ENCODE assay signal across 14 cellular contexts in the genomic region with DNA sequence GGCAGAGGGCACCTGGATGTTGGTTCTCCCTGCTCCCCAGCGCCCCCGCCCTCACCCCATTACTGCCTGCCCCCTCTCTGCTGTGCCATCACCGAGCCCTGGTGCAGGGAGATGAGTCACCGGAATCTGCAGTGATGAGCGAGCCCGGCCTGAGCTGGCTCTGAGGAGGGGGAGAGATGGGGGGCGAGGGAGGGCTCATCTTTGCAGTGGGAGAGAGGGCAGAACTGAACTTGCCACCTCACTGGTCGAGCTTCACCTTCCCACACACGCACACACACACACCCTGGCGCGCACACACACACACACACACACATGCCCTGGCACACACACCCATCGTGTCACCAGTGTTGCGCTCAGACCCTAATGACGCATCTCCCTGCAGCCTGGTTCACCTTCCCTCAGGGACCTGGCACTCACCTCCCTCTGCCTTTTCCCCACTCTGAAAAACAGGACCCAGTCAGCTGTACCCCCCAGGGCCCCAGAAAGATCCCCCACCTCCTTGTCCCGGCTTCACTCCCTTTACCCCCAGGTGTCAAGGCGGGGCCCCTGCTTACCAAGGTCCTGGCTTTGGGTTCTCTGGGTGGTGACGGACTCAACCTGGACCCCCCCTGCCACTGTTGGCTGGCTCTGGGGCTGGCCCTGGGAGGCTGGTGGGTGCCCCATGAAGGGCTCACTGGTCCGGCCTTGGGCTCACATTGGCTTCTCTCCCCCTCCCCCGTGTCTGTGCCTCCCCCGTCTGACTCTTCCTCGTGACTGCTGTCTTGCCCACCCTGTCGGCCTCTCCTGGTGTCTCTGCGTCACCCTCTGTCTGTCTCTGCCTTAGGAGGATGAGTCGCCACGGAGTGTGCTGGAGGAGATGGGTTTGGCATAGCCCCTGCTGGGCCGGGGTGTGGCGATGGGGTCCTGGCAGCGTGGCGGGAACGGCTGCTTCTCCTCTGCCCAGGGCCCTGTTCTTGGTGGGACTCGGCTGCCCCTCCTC. TPM values are rescaled to one million over a fixed set of nuclear protein-coding genes. Genes with fewer than 3 reads are reported as not detected.
A peak's percentile ranks its signal among the peaks of the same experiment; 100 is the strongest.
DNase-seq lines count a peak whose midpoint lies in the region; FAIRE-seq and TF ChIP-seq lines count a peak whose summit lies in the region.
"Had no signal": no experiment of that assay in that cellular context is flagged by ENCODE, and none has a peak within 500 bp of the region (broad histone marks: within the 10 kb centered on the region; RNA-seq: fewer than 3 reads in every experiment).

No MANE protein-coding gene starts in this region.

- peaks cover 8% of the 10 kb centered on the region; the same call in 1 of the 2 replicates for H3K36me3 ChIP-seq in HUES48 (ENCODE audit: control insufficient read depth, insufficient read depth, low read length)
- peaks cover 21 to 40% of the 10 kb centered on the region in 2 experiments for H3K36me3 ChIP-seq in keratinocyte (ENCODE audit: control insufficient read depth in 2 of 2, extremely low read depth in 1 of 2, insufficient read depth in 2 of 2, low read length in 2 of 2)
- H3K36me3 ChIP-seq in thyroid gland: peaks cover 14 to 15% of the 10 kb centered on the region in 2 donors
- H3K36me3 ChIP-seq: cardiac muscle cell had no signal

- 84 to 88% methylated on average over 31 of the region's 31 CpGs for WGBS in thyroid gland, 2 donors

- no peak for TF ChIP-seq CTCF in keratinocyte (optimal IDR thresholded peaks at IDR 0.05 in 1 of 3, IDR thresholded peaks at IDR 0.05 in 1 of 3, conservative IDR thresholded peaks at IDR 0.05 in 1 of 3; ENCODE audit: extremely low read depth in 1 of 3, insufficient read depth in 2 of 3, low read length in 3 of 3)
- TF ChIP-seq CTCF in thyroid gland (IDR thresholded peaks at IDR 0.05): no peak

- H3K9ac ChIP-seq in HUES48 (ENCODE audit: low read depth, low read length) (no peak overlapping the region), keratinocyte (ENCODE audit: control insufficient read depth, extremely low read depth, insufficient read depth, low read length) (peak overlapping the region; percentile 22)
- H3K9ac ChIP-seq: BLaER1 had no signal

- H3K4me1 ChIP-seq in HUES48 (ENCODE audit: control insufficient read depth, insufficient read depth, low read length) (peaks cover 48% of the 10 kb centered on the region), keratinocyte (ENCODE audit: control insufficient read depth, extremely low read depth, insufficient read depth, low read length) (peaks cover 37% of the 10 kb centered on the region), thyroid gland (peaks cover 20 to 34% of the 10 kb centered on the region in 2 donors)

- H3K4me3 ChIP-seq in HUES48 (ENCODE audit: low read depth, low read length) (no peak overlapping the region), keratinocyte (ENCODE audit: control insufficient read depth in 2 of 3, extremely low read depth in 1 of 3, insufficient read depth in 2 of 3, low read depth in 1 of 3, low read length in 3 of 3) (no peak overlapping the region), thyroid gland (replicated peaks in 1 of 3) (no peak overlapping the region)
- H3K4me3 ChIP-seq: BLaER1, cardiac muscle cell had no signal

- H3K4me2 ChIP-seq in keratinocyte (ENCODE audit: control insufficient read depth, extremely low read depth, insufficient read depth, low read depth, low read length): no peak overlapping the region

- H3K27ac ChIP-seq in HUES48 (ENCODE audit: low read depth, low read length) (peak overlapping the region; percentile 26), angular gyrus (ENCODE audit: low read depth, low read length) (peak overlapping the region; percentile 76), keratinocyte (ENCODE audit: control insufficient read depth, insufficient read depth, low read length) (peak overlapping the region; percentile 49), thyroid gland (no peak overlapping the region)
- H3K27ac ChIP-seq: BLaER1, cardiac muscle cell had no signal

- TF ChIP-seq POLR2A in thyroid gland (IDR thresholded peaks at IDR 0.05): no peak

- in situ Hi-C loops in Caki2 (cut with HindIII; ENCODE audit: low pct_unique_long_range_greater_than_20kb, low sequenced_read_pairs): no loop called here

- FAIRE-seq in keratinocyte (lab: Jason Lieb, UNC): no peak

- peaks cover 25% of the 10 kb centered on the region for H3K27me3 ChIP-seq in HUES48 (ENCODE audit: control insufficient read depth, insufficient read depth, low read length)
- H3K27me3 ChIP-seq in keratinocyte (ENCODE audit: control insufficient read depth, extremely low read depth, insufficient read depth, low read length): peaks cover 6% of the 10 kb centered on the region
- peaks cover 16% of the 10 kb centered on the region for H3K27me3 ChIP-seq in thyroid gland

- peak; percentile 79 for DNase-seq in Caki2 (ENCODE audit: low read depth)
- no peak for DNase-seq in keratinocyte (ENCODE audit: low read depth, low spot score)
- DNase-seq in stimulated activated naive CD4-positive, alpha-beta T cell treated with Interleukin-2 at 50 U/mL for 16 hours (lab: John Stamatoyannopoulos, UW): no peak
- DNase-seq in NCI-H146 (lab: John Stamatoyannopoulos, UW): no peak
- no peak for DNase-seq in GM19238 (ENCODE audit: insufficient read length, low spot score)
- no peak for DNase-seq in thyroid gland
- DNase-seq: activated B cell treated with CpG ODN at 0.5 μM for 24 hours; activated naive CD4-positive, alpha-beta T cell; stimulated activated CD4-positive, alpha-beta T cell treated with anti-CD3 and anti-CD28 coated beads, Interleukin-15, amount 100 ng/mL, for 24 hours had no signal

- dilution Hi-C loops in keratinocyte (cut with MboI; ENCODE audit: extremely low pct_ligation_motif_present, low sequenced_read_pairs): no loop called here

- peaks cover 16% of the 10 kb centered on the region for H3K79me2 ChIP-seq in keratinocyte (ENCODE audit: control insufficient read depth, insufficient read depth, low read length)

- intact Hi-C loops in thyroid gland (cut with DNase I): loop anchor here (10.0 kb wide), 1 partner anchor 265 kb away; the partner anchor contains the start of gene ACHE

- no peaks in the 10 kb centered on the region for H3K9me3 ChIP-seq in HUES48 (ENCODE audit: control insufficient read depth, insufficient read depth, low read length)
- H3K9me3 ChIP-seq in keratinocyte (ENCODE audit: control insufficient read depth, low read depth, low read length): no peaks in the 10 kb centered on the region
- no peaks in the 10 kb centered on the region for H3K9me3 ChIP-seq in thyroid gland
- H3K9me3 ChIP-seq: BLaER1 had no signal

- no peaks in the 10 kb centered on the region for H4K20me1 ChIP-seq in keratinocyte (ENCODE audit: control insufficient read depth, extremely low read depth, insufficient read depth, low read length)

- no peaks in the 10 kb centered on the region for H3K9me1 ChIP-seq in keratinocyte (ENCODE audit: control insufficient read depth, extremely low read depth, insufficient read depth, low read length)

- H2AFZ ChIP-seq in keratinocyte (ENCODE audit: control insufficient read depth, low read length): no peak overlapping the region

RNA-seq across cellular contexts. Expression of gene VGF, which starts 5.4 kb away (rescaled TPM):
- 0.14 and 0.74 TPM in 2 replicates for total RNA-seq in Caki2 (2014; rRNA removed; shearing (Covaris generic); ENCODE audit: low replicate concordance)
- polyA plus RNA-seq in keratinocyte: 0.04 to 0.06 TPM in 2 of 3 replicates, not detected in the other
- polyA plus RNA-seq in keratinocyte (2011; ENCODE audit: low read depth): 0.16 TPM
- polyA plus RNA-seq in keratinocyte (2011; cell fraction: cytosol; rRNA removed): 0.12 TPM in 1 of 2 replicates, not detected in the other
- 0.13 TPM in 1 of 2 replicates, not detected in the other for polyA plus RNA-seq in keratinocyte (2011; cell fraction: nucleus; rRNA removed)
- 0.15 and 0.55 TPM in 2 replicates for polyA plus RNA-seq in keratinocyte (2012; ENCODE audit: low replicate concordance)
- polyA minus RNA-seq in keratinocyte: not detected in 3 replicates
- polyA minus RNA-seq in keratinocyte (2011; cell fraction: cytosol; rRNA and poly(A)+ RNA removed): not detected
- not detected in 2 replicates for polyA minus RNA-seq in keratinocyte (2011; cell fraction: nucleus; rRNA and poly(A)+ RNA removed)
- total RNA-seq in thyroid gland: 1 to 10 TPM in 2 of 4 donors, not detected in 2; 1.3 to 2.3 TPM
- total RNA-seq: posterior vena cava had no signal

RNA-seq across cellular contexts. Expression of gene AP1S1, which starts 5.7 kb away (rescaled TPM):
- 296 and 312 TPM in 2 replicates for total RNA-seq in Caki2 (2014; rRNA removed; shearing (Covaris generic); ENCODE audit: low replicate concordance)
- 279 to 310 TPM (median 289 TPM) in 3 replicates for polyA plus RNA-seq in keratinocyte
- 177 TPM for polyA plus RNA-seq in keratinocyte (2011; ENCODE audit: low read depth)
- polyA plus RNA-seq in keratinocyte (2011; cell fraction: cytosol; rRNA removed): 272 and 352 TPM in 2 replicates
- 191 and 237 TPM in 2 replicates for polyA plus RNA-seq in keratinocyte (2011; cell fraction: nucleus; rRNA removed)
- polyA plus RNA-seq in keratinocyte (2012; ENCODE audit: low replicate concordance): 194 and 251 TPM in 2 replicates
- 89.4 to 186 TPM (median 148 TPM) in 3 replicates for polyA minus RNA-seq in keratinocyte
- 164 TPM for polyA minus RNA-seq in keratinocyte (2011; cell fraction: cytosol; rRNA and poly(A)+ RNA removed)
- polyA minus RNA-seq in keratinocyte (2011; cell fraction: nucleus; rRNA and poly(A)+ RNA removed): 32.7 and 46.5 TPM in 2 replicates
- 10 to 100 TPM; 29.0 to 59.6 (median 41.3) TPM for total RNA-seq in thyroid gland

RNA-seq across cellular contexts. Expression of gene NAT16, which starts 20.1 kb away (rescaled TPM):
- not detected in 2 replicates for total RNA-seq in Caki2 (2014; rRNA removed; shearing (Covaris generic); ENCODE audit: low replicate concordance)
- not detected in 3 replicates for polyA plus RNA-seq in keratinocyte
- not detected for polyA plus RNA-seq in keratinocyte (2011; ENCODE audit: low read depth)
- not detected in 2 replicates for polyA plus RNA-seq in keratinocyte (2011; cell fraction: cytosol; rRNA removed)
- not detected in 2 replicates for polyA plus RNA-seq in keratinocyte (2011; cell fraction: nucleus; rRNA removed)
- polyA plus RNA-seq in keratinocyte (2012; ENCODE audit: low replicate concordance): not detected in 2 replicates
- not detected in 3 replicates for polyA minus RNA-seq in keratinocyte
- polyA minus RNA-seq in keratinocyte (2011; cell fraction: cytosol; rRNA and poly(A)+ RNA removed): not detected
- not detected in 2 replicates for polyA minus RNA-seq in keratinocyte (2011; cell fraction: nucleus; rRNA and poly(A)+ RNA removed)
- total RNA-seq in thyroid gland: 1 to 10 TPM in 1 of 4 donors, under 1 TPM in 1, not detected in 2; 0.29 to 1.4 TPM
- total RNA-seq: activated B cell treated with CpG ODN at 0.5 μM for 24 hours, posterior vena cava had no signal
- polyA plus RNA-seq: cardiac muscle cell had no signal

RNA-seq across cellular contexts. Expression of gene SERPINE1, which starts 33.1 kb away (rescaled TPM):
- 36.7 and 42.4 TPM in 2 replicates for total RNA-seq in Caki2 (2014; rRNA removed; shearing (Covaris generic); ENCODE audit: low replicate concordance)
- polyA plus RNA-seq in keratinocyte: 522 to 820 TPM (median 808 TPM) in 3 replicates
- 34.7 TPM for polyA plus RNA-seq in keratinocyte (2011; ENCODE audit: low read depth)
- 285 and 359 TPM in 2 replicates for polyA plus RNA-seq in keratinocyte (2011; cell fraction: cytosol; rRNA removed)
- 835 and 1,052 TPM in 2 replicates for polyA plus RNA-seq in keratinocyte (2011; cell fraction: nucleus; rRNA removed)
- polyA plus RNA-seq in keratinocyte (2012; ENCODE audit: low replicate concordance): 93.7 and 469 TPM in 2 replicates
- 678 to 1,056 TPM (median 837 TPM) in 3 replicates for polyA minus RNA-seq in keratinocyte
- polyA minus RNA-seq in keratinocyte (2011; cell fraction: cytosol; rRNA and poly(A)+ RNA removed): 628 TPM
- 723 and 866 TPM in 2 replicates for polyA minus RNA-seq in keratinocyte (2011; cell fraction: nucleus; rRNA and poly(A)+ RNA removed)
- total RNA-seq in thyroid gland: 10 to 100 TPM in 1 of 4 donors, 1 to 10 TPM in 3; 4.7 to 18.6 (median 7.6) TPM
- total RNA-seq: activated B cell treated with CpG ODN at 0.5 μM for 24 hours had no signal

RNA-seq across cellular contexts. Expression of gene MOGAT3, which starts 40.9 kb away (rescaled TPM):
- not detected in 2 replicates for total RNA-seq in Caki2 (2014; rRNA removed; shearing (Covaris generic); ENCODE audit: low replicate concordance)
- polyA plus RNA-seq in keratinocyte: not detected in 3 replicates
- polyA plus RNA-seq in keratinocyte (2011; ENCODE audit: low read depth): not detected
- polyA plus RNA-seq in keratinocyte (2011; cell fraction: cytosol; rRNA removed): not detected in 2 replicates
- not detected in 2 replicates for polyA plus RNA-seq in keratinocyte (2011; cell fraction: nucleus; rRNA removed)
- polyA plus RNA-seq in keratinocyte (2012; ENCODE audit: low replicate concordance): not detected in 2 replicates
- polyA minus RNA-seq in keratinocyte: not detected in 3 replicates
- polyA minus RNA-seq in keratinocyte (2011; cell fraction: cytosol; rRNA and poly(A)+ RNA removed): not detected
- polyA minus RNA-seq in keratinocyte (2011; cell fraction: nucleus; rRNA and poly(A)+ RNA removed): not detected in 2 replicates
- not detected for total RNA-seq in thyroid gland
- total RNA-seq: activated B cell treated with CpG ODN at 0.5 μM for 24 hours, cardiac muscle cell, posterior vena cava had no signal
- polyA plus RNA-seq: cardiac muscle cell had no signal

Comparison
In these comparisons a context has a peak if more than half of its experiments do, and no peak if none do; other contexts are left out.
1. H3K27ac ChIP-seq: peak in HUES48 (single experiment), angular gyrus (single experiment) and keratinocyte (single experiment); none in thyroid gland (0 of 3).